1 cellular context compared by ENCODE assay signal in genomic region chr15:76678766-76679165, GRCh38.
TF ChIP-seq lines count a peak whose summit lies in the region.

No MANE protein-coding gene starts in this region.

TF ChIP-seq in A549, 52 proteins besides CTCF, POLR2A, EP300 and RAD21 (continued from another document):
- no peak for TF ChIP-seq RNF2 (IDR thresholded peaks at IDR 0.05; ENCODE audit: borderline replicate concordance, low read depth)
- TF ChIP-seq PBX3 (IDR thresholded peaks at IDR 0.05), result no peak
- no peak for TF ChIP-seq ZNF302 (CRISPR knock-in tag; IDR thresholded peaks at IDR 0.05)
- no peak for TF ChIP-seq SREBF2 (IDR thresholded peaks at IDR 0.05)
